Comparison of ENCODE assay signal across 8 cellular contexts in genomic region chr2:27072950-27073349, GRCh38. TPM values are rescaled to one million over a fixed set of nuclear protein-coding genes. Genes with fewer than 3 reads are reported as not detected.
DNase-seq lines count a peak whose midpoint lies in the region; ATAC-seq, FAIRE-seq and TF ChIP-seq lines count a peak whose summit lies in the region.

No MANE protein-coding gene starts in this region.

- H3K4me2 ChIP-seq in H9 (ENCODE audit: insufficient read depth, insufficient read length, low read length), result peak overlapping the region; percentile 90

- TF ChIP-seq CTCF in H9 (conservative IDR thresholded peaks at IDR 0.05), result no peak

- H3K27me3 Mint-ChIP-seq in H9 (ENCODE audit: low read depth), result peaks cover 19% of the 10 kb centered on the region
- H3K27me3 Mint-ChIP-seq in activated T-helper 17 cell treated with anti-CD3 and anti-CD28 coated beads, Interleukin-2, amount 50 U/mL, for 72 hours, result no peaks in the 10 kb centered on the region

- no peak overlapping the region for H2BK120ac ChIP-seq in H9 (ENCODE audit: low read depth, low read length, poor library complexity, severe bottlenecking)

- no peak overlapping the region for H3T11ph ChIP-seq in H9 (ENCODE audit: low read length)

- H2BK5ac ChIP-seq in H9 (ENCODE audit: insufficient read length, low read length), result no peak overlapping the region

- peaks cover 2% of the 10 kb centered on the region for H3K79me1 ChIP-seq in H9 (ENCODE audit: insufficient read depth, low read depth, low read length, poor library complexity, severe bottlenecking)

- no peak overlapping the region for H3K23ac ChIP-seq in H9 (ENCODE audit: insufficient read length, low read depth, low read length)

- H4K8ac ChIP-seq in H9 (replicated peaks; ENCODE audit: insufficient read length, low read depth, low read length), result no peak overlapping the region

- H3K14ac ChIP-seq in H9 (ENCODE audit: insufficient read depth, low read length), result no peak overlapping the region

- FAIRE-seq in small intestine (lab: Jason Lieb, UNC), result no peak

- H3K27ac Mint-ChIP-seq in H9, result peak overlapping the region in 1 of 3 experiments; percentile 91; a peak in 1 of 7 replicates
- H3K27ac Mint-ChIP-seq in activated T-helper 17 cell treated with anti-CD3 and anti-CD28 coated beads, Interleukin-2, amount 50 U/mL, for 72 hours, result peak overlapping the region; percentile 93

- H2BK15ac ChIP-seq in H9 (ENCODE audit: low read depth, low read length), result no peak overlapping the region

- WGBS in H9 (ENCODE audit: extremely low coverage, insufficient read length, low lambda C conversion rate), result no CpG with 5 or more reads among the region's 4 CpGs
- WGBS in small intestine, 3 donors, result 77 to 91% (median 88%) methylated on average over 4 of the region's 4 CpGs

- peaks cover 14 to 30% (median 28%) of the 10 kb centered on the region in 3 experiments; a peak in 6 of 7 replicates for H3K36me3 Mint-ChIP-seq in H9 (ENCODE audit: insufficient read depth in 1 of 3, low read depth in 3 of 3)
- H3K36me3 Mint-ChIP-seq in activated T-helper 17 cell treated with anti-CD3 and anti-CD28 coated beads, Interleukin-2, amount 50 U/mL, for 72 hours (ENCODE audit: low read depth), result peaks cover 34% of the 10 kb centered on the region

- no peak overlapping the region for H4K91ac ChIP-seq in H9 (ENCODE audit: insufficient read length, low read depth, low read length)

- ATAC-seq in activated T-helper 17 cell treated with anti-CD3 and anti-CD28 coated beads, Interleukin-2, amount 50 U/mL, for 72 hours (replicated peaks), result no peak
- ATAC-seq in HG02981 (IDR thresholded peaks at IDR 0.05; ENCODE audit: unreplicated experiment) (no peak), GM21526 (IDR thresholded peaks at IDR 0.05; ENCODE audit: low FRiP score, unreplicated experiment) (no peak)

- no peaks in the 10 kb centered on the region for H3K4me1 ChIP-seq in H9 (ENCODE audit: insufficient read depth, low read length)
- H3K4me1 ChIP-seq in iPS-15b (ENCODE audit: control insufficient read depth, insufficient read depth, low read length), result peaks cover 4% of the 10 kb centered on the region
- peaks cover 4 to 7% of the 10 kb centered on the region in 2 donors for H3K4me1 ChIP-seq in small intestine (ENCODE audit: control insufficient read depth in 2 of 2, insufficient read depth in 1 of 2, low read depth in 1 of 2, low read length in 1 of 2)

- peak overlapping the region; percentile 85 to 94 for H3K4me3 Mint-ChIP-seq in H9
- peak overlapping the region; percentile 97 for H3K4me3 Mint-ChIP-seq in activated T-helper 17 cell treated with anti-CD3 and anti-CD28 coated beads, Interleukin-2, amount 50 U/mL, for 72 hours

- H3K4me3 ChIP-seq in iPS-15b (ENCODE audit: low read depth, low read length) (peak overlapping the region; percentile 85), small intestine (ENCODE audit: low read depth in 1 of 2, low read length in 2 of 2) (no peak overlapping the region)

- H3K56ac ChIP-seq in H9 (ENCODE audit: insufficient read length, low read depth, low read length), result no peak overlapping the region

- H3K23me2 ChIP-seq in H9 (ENCODE audit: insufficient read length, low read depth, low read length, poor library complexity, severe bottlenecking), result peaks cover 12% of the 10 kb centered on the region

- peaks cover 5% of the 10 kb centered on the region; the same call in 1 of the 2 replicates for H3K79me2 ChIP-seq in H9 (ENCODE audit: insufficient read depth, low read length)

- no peak overlapping the region for H4K5ac ChIP-seq in H9 (ENCODE audit: insufficient read length, low read depth, low read length)

- no peak overlapping the region for H3K4ac ChIP-seq in H9 (ENCODE audit: low read depth, low read length)

- H3K9ac ChIP-seq in H9 (ENCODE audit: extremely low read depth, insufficient read length, low read length) (no peak overlapping the region), iPS-15b (ENCODE audit: low read depth, low read length) (no peak overlapping the region)

- no peak overlapping the region for H3K18ac ChIP-seq in H9 (ENCODE audit: insufficient read length, low read depth, low read length)

- H3K9me3 ChIP-seq in H9 (ENCODE audit: control insufficient read depth, low read depth, low read length) (no peaks in the 10 kb centered on the region), iPS-15b (ENCODE audit: control insufficient read depth, insufficient read depth, low read length) (no peaks in the 10 kb centered on the region), small intestine (ENCODE audit: control insufficient read depth, low read depth) (no peaks in the 10 kb centered on the region)

- no peak overlapping the region for H2BK20ac ChIP-seq in H9 (ENCODE audit: low read depth, low read length, poor library complexity, severe bottlenecking)

- H3K36me3 ChIP-seq in iPS-15b (ENCODE audit: control insufficient read depth, insufficient read depth, low read length) (peaks cover 17% of the 10 kb centered on the region), small intestine (ENCODE audit: control insufficient read depth in 2 of 2, insufficient read depth in 2 of 2, low read length in 2 of 2) (peaks cover 0 to 5% of the 10 kb centered on the region in 2 donors)

- no peak overlapping the region for H2AK5ac ChIP-seq in H9 (ENCODE audit: insufficient read length, low read length)

- H4K20me1 ChIP-seq in H9 (ENCODE audit: control insufficient read depth, insufficient read depth, insufficient read length), result no peaks in the 10 kb centered on the region

- DNase-seq in H9, result no peak
- DNase-seq in small intestine, result no peak
- DNase-seq in AG20443 (ENCODE audit: low spot score), result no peak
- DNase-seq in pons (ENCODE audit: low spot score), result no peak

- H3K27ac ChIP-seq in H9 (ENCODE audit: insufficient read length, low read depth, low read length) (no peak overlapping the region), small intestine (ENCODE audit: low read depth in 1 of 2, low read length in 1 of 2) (peak overlapping the region; percentile 22 to 94)

- peaks cover 19 to 24% of the 10 kb centered on the region in 2 experiments for H3K4me1 Mint-ChIP-seq in H9
- peaks cover 34% of the 10 kb centered on the region for H3K4me1 Mint-ChIP-seq in activated T-helper 17 cell treated with anti-CD3 and anti-CD28 coated beads, Interleukin-2, amount 50 U/mL, for 72 hours

- H2BK12ac ChIP-seq in H9 (ENCODE audit: insufficient read length, low read depth, low read length), result no peak overlapping the region

- H3K9me3 Mint-ChIP-seq in H9, result no peaks in the 10 kb centered on the region; a peak in 1 of 5 replicates
- H3K9me3 Mint-ChIP-seq in activated T-helper 17 cell treated with anti-CD3 and anti-CD28 coated beads, Interleukin-2, amount 50 U/mL, for 72 hours, result no peaks in the 10 kb centered on the region

- H2AFZ ChIP-seq in H9 (ENCODE audit: low read length), result no peak overlapping the region

- H3K27me3 ChIP-seq in H9 (ENCODE audit: insufficient read depth, low read length) (no peaks in the 10 kb centered on the region), iPS-15b (ENCODE audit: control insufficient read depth, insufficient read depth, low read length) (no peaks in the 10 kb centered on the region), small intestine (ENCODE audit: control insufficient read depth in 2 of 2, insufficient read depth in 2 of 2, low read length in 2 of 2) (no peaks in the 10 kb centered on the region)

RNA-seq across cellular contexts. Expression of gene OST4, which starts 1.5 kb away (rescaled TPM):
- 214 and 215 TPM in 2 replicates for total RNA-seq in H9 (2021)
- 100 to 1,000 TPM; 286 to 313 TPM for total RNA-seq in activated T-helper 17 cell treated with anti-CD3 and anti-CD28 coated beads, Interleukin-2, amount 50 U/mL, for 72 hours
- 100 to 1,000 TPM; 386 to 477 (median 407) TPM for polyA plus RNA-seq in small intestine

RNA-seq across cellular contexts. Expression of gene EMILIN1, which starts 5.5 kb away (rescaled TPM):
- total RNA-seq in H9 (2021), result 1.2 and 1.8 TPM in 2 replicates
- total RNA-seq in activated T-helper 17 cell treated with anti-CD3 and anti-CD28 coated beads, Interleukin-2, amount 50 U/mL, for 72 hours, result under 1 TPM; 0.42 to 0.93 TPM
- polyA plus RNA-seq in small intestine, result 10 to 100 TPM in 1 of 3 donors, 1 to 10 TPM in 1, under 1 TPM in 1; 0.67 to 23.0 (median 3.8) TPM

RNA-seq across cellular contexts. Expression of gene KHK, which starts 13.6 kb away (rescaled TPM):
- total RNA-seq in H9 (2021), result 12.1 and 12.2 TPM in 2 replicates
- 10 to 100 TPM in 1 of 2 donors, 1 to 10 TPM in 1; 5.9 to 10.5 TPM for total RNA-seq in activated T-helper 17 cell treated with anti-CD3 and anti-CD28 coated beads, Interleukin-2, amount 50 U/mL, for 72 hours
- 100 to 1,000 TPM; 225 to 643 (median 533) TPM for polyA plus RNA-seq in small intestine

RNA-seq across cellular contexts. Expression of gene AGBL5, which starts 21.5 kb away (rescaled TPM):
- total RNA-seq in H9 (2021), result 55.4 and 58.3 TPM in 2 replicates
- 10 to 100 TPM; 13.1 to 14.3 TPM for total RNA-seq in activated T-helper 17 cell treated with anti-CD3 and anti-CD28 coated beads, Interleukin-2, amount 50 U/mL, for 72 hours
- 10 to 100 TPM in 1 of 3 donors, 1 to 10 TPM in 2; 6.0 to 11.1 (median 6.5) TPM for polyA plus RNA-seq in small intestine

RNA-seq across cellular contexts. Expression of gene TMEM214, which starts 40.2 kb away (rescaled TPM):
- 53.9 and 55.3 TPM in 2 replicates for total RNA-seq in H9 (2021)
- 10 to 100 TPM; 73.3 to 81.5 TPM for total RNA-seq in activated T-helper 17 cell treated with anti-CD3 and anti-CD28 coated beads, Interleukin-2, amount 50 U/mL, for 72 hours
- 10 to 100 TPM; 27.5 to 50.4 (median 29.2) TPM for polyA plus RNA-seq in small intestine
